Comparison of ENCODE assay signal across 8 cellular contexts in the genomic region with DNA sequence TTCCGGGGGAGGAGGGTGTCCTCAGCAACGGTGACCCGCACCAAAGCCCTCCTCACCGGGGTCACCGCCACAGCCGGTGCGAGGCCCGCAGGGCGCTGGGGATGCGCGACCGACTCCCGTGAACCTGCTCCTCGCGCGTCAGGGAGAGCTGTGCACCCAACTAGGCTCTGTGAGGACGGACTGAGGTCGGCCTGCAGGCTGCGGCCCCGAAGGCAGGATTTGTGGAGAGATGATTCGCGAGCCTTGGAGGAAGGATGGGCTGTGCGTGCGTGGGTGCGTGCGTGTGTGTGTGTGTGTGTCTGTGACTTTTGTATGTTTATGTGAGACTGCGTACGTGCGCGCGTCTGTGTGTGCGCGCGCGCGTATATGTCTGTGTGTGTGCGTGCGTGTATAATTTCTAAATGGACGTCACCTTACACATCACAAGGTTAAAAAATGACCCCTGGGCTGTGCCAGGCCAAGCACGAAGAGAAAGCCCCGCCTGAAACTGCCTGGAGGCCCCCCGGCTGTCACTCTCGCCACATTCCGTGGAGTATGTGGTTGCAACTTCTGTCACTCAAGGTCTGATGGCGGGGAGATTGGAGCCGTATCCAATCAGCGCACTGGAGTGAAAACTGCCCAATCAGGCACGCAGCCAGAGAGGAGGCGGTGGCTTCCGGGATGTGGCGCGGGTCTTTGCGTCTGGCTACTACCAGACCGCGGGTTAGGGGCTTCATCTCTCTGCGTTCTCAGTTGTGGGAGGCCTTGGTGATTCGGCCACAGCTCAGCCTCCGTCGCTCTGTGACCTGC. TPM values are rescaled to one million over a fixed set of nuclear protein-coding genes. Genes with fewer than 3 reads are reported as not detected.
DNase-seq lines count a peak whose midpoint lies in the region; ATAC-seq and TF ChIP-seq lines count a peak whose summit lies in the region.

Gene ZNF141, plus strand, starts transcription at position 672 of the 789 bp plus-strand sequence. CDS start 170 bp downstream, outside the sequence.

- peak within 1 kb of the TSS; percentile 98 for H3K4me3 ChIP-seq in colonic mucosa

- H3K36me3 Mint-ChIP-seq in activated CD4-positive, alpha-beta T cell treated with anti-CD3 and anti-CD28 coated beads, Interleukin-2, amount 10 ng/mL, durations not matched to agents 7 days and 5 days (ENCODE audit: low read depth) = peaks cover 57% of the 10 kb centered on the region

- peaks cover 47% of the 10 kb centered on the region for H3K9me3 Mint-ChIP-seq in activated CD4-positive, alpha-beta T cell treated with anti-CD3 and anti-CD28 coated beads, Interleukin-2, amount 10 ng/mL, durations not matched to agents 7 days and 5 days

- H3K27me3 Mint-ChIP-seq in activated CD4-positive, alpha-beta T cell treated with anti-CD3 and anti-CD28 coated beads, Interleukin-2, amount 10 ng/mL, durations not matched to agents 7 days and 5 days = no peaks in the 10 kb centered on the region

- ATAC-seq in GM18861 (IDR thresholded peaks at IDR 0.05; ENCODE audit: unreplicated experiment) (peak; percentile 93), HG03135 (IDR thresholded peaks at IDR 0.05; ENCODE audit: unreplicated experiment) (peak; percentile 96)

- no peaks in the 10 kb centered on the region for H3K27me3 ChIP-seq in colonic mucosa

- in situ Hi-C loops in ACHN (cut with HindIII; ENCODE audit: low pct_ligation_motif_present, low pct_unique_long_range_greater_than_20kb, low sequenced_read_pairs) = no loop called here

- POLR2A ChIA-PET in activated CD4-positive, alpha-beta T cell treated with anti-CD3 and anti-CD28 coated beads, Interleukin-2, amount 10 ng/mL, durations not matched to agents 7 days and 5 days (lab: Charles Lee) = interaction anchor here (0.6 kb wide), 1 partner anchor 13 kb away, joined by 3 read pairs; no protein-coding TSS in a partner anchor

- no peaks in the 10 kb centered on the region for H3K4me1 ChIP-seq in colonic mucosa

- peaks cover 33% of the 10 kb centered on the region for H3K4me1 Mint-ChIP-seq in activated CD4-positive, alpha-beta T cell treated with anti-CD3 and anti-CD28 coated beads, Interleukin-2, amount 10 ng/mL, durations not matched to agents 7 days and 5 days

- peak within 1 kb of the TSS; percentile 84 for H3K27ac ChIP-seq in colonic mucosa

- H3K27ac Mint-ChIP-seq in activated CD4-positive, alpha-beta T cell treated with anti-CD3 and anti-CD28 coated beads, Interleukin-2, amount 10 ng/mL, durations not matched to agents 7 days and 5 days = peak within 1 kb of the TSS; percentile 97

- peaks cover 7% of the 10 kb centered on the region for H3K9me3 ChIP-seq in colonic mucosa

- no peaks in the 10 kb centered on the region for H3K36me3 ChIP-seq in colonic mucosa

- CTCF ChIA-PET in activated CD4-positive, alpha-beta T cell treated with anti-CD3 and anti-CD28 coated beads, Interleukin-2, amount 10 ng/mL, durations not matched to agents 7 days and 5 days (lab: Charles Lee) = interaction anchor here (1.4 kb wide), 1 partner anchor 10 kb away, joined by 4 read pairs; no protein-coding TSS in a partner anchor

- intact Hi-C loops in colonic mucosa (cut with DNase I) = loop anchor here (10.0 kb wide), 1 partner anchor 157 kb away; the partner anchor contains the start of genes PIGG and ZNF721

- H3K9ac ChIP-seq in colonic mucosa (ENCODE audit: low read depth in 2 of 2, low read length in 2 of 2) = peak within 1 kb of the TSS; percentile 95 to 99

- no peak for TF ChIP-seq CTCF in colonic mucosa (IDR thresholded peaks at IDR 0.05)

- peak within 1 kb of the TSS; percentile 92 for H3K4me3 Mint-ChIP-seq in activated CD4-positive, alpha-beta T cell treated with anti-CD3 and anti-CD28 coated beads, Interleukin-2, amount 10 ng/mL, durations not matched to agents 7 days and 5 days

- DNase-seq in ACHN = peak; percentile 94
- peak; percentile 78 to 92 for DNase-seq in NCI-H446 (lab: John Stamatoyannopoulos, UW)
- DNase-seq in activated CD4-positive, alpha-beta T cell treated with anti-CD3 and anti-CD28 coated beads, Interleukin-2, amount 10 ng/mL, durations not matched to agents 7 days and 5 days = peak; percentile 95
- DNase-seq in colonic mucosa = peak; percentile 98
- DNase-seq in kidney tubule cell (ENCODE audit: low spot score) = peak; percentile 99
- DNase-seq in stimulated activated CD4-positive, alpha-beta T cell treated with anti-CD3 and anti-CD28 coated beads, Interleukin-1b, Interleukin-23, amount 100 ng/mL, for 4 hours (ENCODE audit: low read depth in 2 of 2) = peak; percentile 74 to 82

RNA-seq across cellular contexts. Expression of gene ZNF141, which starts in this region (rescaled TPM):
- total RNA-seq in activated CD4-positive, alpha-beta T cell treated with anti-CD3 and anti-CD28 coated beads, Interleukin-2, amount 10 ng/mL, durations not matched to agents 7 days and 5 days = 10 to 100 TPM; 25.9 to 30.8 TPM
- 10 to 100 TPM; 16.7 to 17.4 TPM for total RNA-seq in colonic mucosa

Comparison
In these comparisons a context has a peak if more than half of its experiments do, and no peak if none do; other contexts are left out.
1. Peak in every context shown above with its lines: DNase-seq, ATAC-seq, H3K4me3 ChIP-seq and H3K27ac ChIP-seq.